In genomic region chr3:7667774-7668173, GRCh38 we compare ENCODE assay signal across 25 cellular contexts.
"Had no signal": no experiment of that assay in that cellular context is flagged by ENCODE, and none has a peak within 500 bp of the region (broad histone marks: within the 10 kb centered on the region; RNA-seq: fewer than 3 reads in every experiment).

No MANE protein-coding gene starts in this region.

- H3K27ac ChIP-seq: breast epithelium, pancreas, prostate gland, suprapubic skin, tibial artery, upper lobe of right lung had no signal

- H3K9me3 ChIP-seq: breast epithelium, pancreas, prostate gland, suprapubic skin, tibial artery, upper lobe of right lung had no signal

- H3K4me2 ChIP-seq: smooth muscle cell had no signal

- DNase-seq: activated B cell treated with CpG ODN at 0.5 μM for 24 hours; activated CD4-positive, alpha-beta T cell treated with anti-CD3 and anti-CD28 coated beads, Interleukin-2, amount 50 U/mL, for 1 hour; activated CD8-positive, alpha-beta memory T cell treated with anti-CD3 and anti-CD28 coated beads, Interleukin-2, amount 10 ng/mL, durations not matched to agents 7 days and 5 days; activated CD8-positive, alpha-beta T cell treated with anti-CD3 and anti-CD28 coated beads for 36 hours; activated naive CD8-positive, alpha-beta T cell treated with anti-CD3 and anti-CD28 coated beads, Interleukin-2, amount 50 U/mL, for 24 hours; activated T-cell treated with anti-CD3 and anti-CD28 coated beads, Interleukin-2, amount 50 U/mL, for 48 hours; amygdala; endodermal cell; foreskin fibroblast; hippocampal formation; left cardiac atrium; left ventricle myocardium superior; nephron progenitor cell; nucleus accumbens; pancreas; retina; stimulated activated CD4-positive, alpha-beta T cell treated with anti-CD3 and anti-CD28 coated beads, Interleukin-1b, Interleukin-23, amount 100 ng/mL, for 48 hours; stimulated activated naive CD4-positive, alpha-beta T cell; tibial artery; upper lobe of right lung had no signal

- H3K4me1 ChIP-seq: breast epithelium, pancreas, prostate gland, suprapubic skin, tibial artery, upper lobe of right lung had no signal

- H3K36me3 ChIP-seq: breast epithelium, pancreas, prostate gland, suprapubic skin, tibial artery, upper lobe of right lung had no signal

- H3K27me3 ChIP-seq: breast epithelium, pancreas, suprapubic skin, tibial artery, upper lobe of right lung had no signal

- H3K4me3 ChIP-seq: breast epithelium, pancreas, prostate gland, smooth muscle cell, suprapubic skin, tibial artery, upper lobe of right lung had no signal

- ATAC-seq: activated CD8-positive, alpha-beta memory T cell treated with anti-CD3 and anti-CD28 coated beads, Interleukin-2, amount 10 ng/mL, durations not matched to agents 7 days and 5 days; activated CD8-positive, alpha-beta T cell treated with anti-CD3 and anti-CD28 coated beads for 36 hours; activated naive CD8-positive, alpha-beta T cell treated with anti-CD3 and anti-CD28 coated beads, Interleukin-2, amount 50 U/mL, for 24 hours; esophagus mucosa; left cardiac atrium; left ventricle myocardium superior; pancreas; upper lobe of right lung had no signal
